Comparison of ENCODE assay signal across 1 cellular context in the genomic region with DNA sequence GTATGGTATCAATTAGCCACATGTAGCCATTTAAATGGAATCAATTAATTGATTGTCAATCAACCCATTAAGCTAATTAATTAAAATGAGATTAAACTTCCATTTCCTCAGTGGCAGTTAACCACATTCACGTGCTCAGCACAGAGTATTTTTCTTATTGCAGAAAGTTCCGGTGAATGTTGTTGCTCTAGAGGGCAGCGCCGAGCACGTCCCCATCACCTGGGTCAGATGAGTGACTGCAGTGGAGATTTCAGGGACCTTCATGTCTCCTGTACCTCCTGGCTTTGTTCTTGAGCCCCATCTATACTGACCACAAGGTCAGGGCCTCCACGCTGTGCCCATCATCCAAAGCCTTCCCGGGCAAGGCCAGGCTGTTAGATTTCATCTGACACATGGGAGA.
TF ChIP-seq lines count a peak whose summit lies in the region.

No MANE protein-coding gene starts in this region.

TF ChIP-seq in HCT116, 20 proteins besides CTCF, POLR2A, EP300 and RAD21 (continued from another document):
- TF ChIP-seq, protein P1, sequence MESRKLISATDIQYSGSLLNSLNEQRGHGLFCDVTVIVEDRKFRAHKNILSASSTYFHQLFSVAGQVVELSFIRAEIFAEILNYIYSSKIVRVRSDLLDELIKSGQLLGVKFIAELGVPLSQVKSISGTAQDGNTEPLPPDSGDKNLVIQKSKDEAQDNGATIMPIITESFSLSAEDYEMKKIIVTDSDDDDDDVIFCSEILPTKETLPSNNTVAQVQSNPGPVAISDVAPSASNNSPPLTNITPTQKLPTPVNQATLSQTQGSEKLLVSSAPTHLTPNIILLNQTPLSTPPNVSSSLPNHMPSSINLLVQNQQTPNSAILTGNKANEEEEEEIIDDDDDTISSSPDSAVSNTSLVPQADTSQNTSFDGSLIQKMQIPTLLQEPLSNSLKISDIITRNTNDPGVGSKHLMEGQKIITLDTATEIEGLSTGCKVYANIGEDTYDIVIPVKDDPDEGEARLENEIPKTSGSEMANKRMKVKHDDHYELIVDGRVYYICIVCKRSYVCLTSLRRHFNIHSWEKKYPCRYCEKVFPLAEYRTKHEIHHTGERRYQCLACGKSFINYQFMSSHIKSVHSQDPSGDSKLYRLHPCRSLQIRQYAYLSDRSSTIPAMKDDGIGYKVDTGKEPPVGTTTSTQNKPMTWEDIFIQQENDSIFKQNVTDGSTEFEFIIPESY (IDR thresholded peaks at IDR 0.05; ENCODE audit: extremely low read depth, insufficient replicate concordance, low read length): no peak
- TF ChIP-seq ZFX (IDR thresholded peaks at IDR 0.05) (no peak), EZH2 (IDR thresholded peaks at IDR 0.05) (no peak), SRF (IDR thresholded peaks at IDR 0.05; ENCODE audit: low read depth) (no peak), ELF1 (IDR thresholded peaks at IDR 0.05; ENCODE audit: borderline replicate concordance, low read depth) (no peak), TCF7L2 (IDR thresholded peaks at IDR 0.05; ENCODE audit: borderline replicate concordance, extremely low read depth, insufficient read depth, insufficient read length) (no peak)
